12 cellular contexts compared by ENCODE assay signal in genomic region chr18:34647251-34647650, GRCh38.
DNase-seq lines count a peak whose midpoint lies in the region; ATAC-seq and TF ChIP-seq lines count a peak whose summit lies in the region.
"Had no signal": no experiment of that assay in that cellular context is flagged by ENCODE, and none has a peak within 500 bp of the region (broad histone marks: within the 10 kb centered on the region; RNA-seq: fewer than 3 reads in every experiment).

No MANE protein-coding gene starts in this region.

- H2AFZ ChIP-seq in SK-N-SH (ENCODE audit: low read depth) = no peak overlapping the region
- H2AFZ ChIP-seq in MM.1S (ENCODE audit: low read length) = no peak overlapping the region
- H2AFZ ChIP-seq: PC-9 had no signal

- ATAC-seq in GM21360 (IDR thresholded peaks at IDR 0.05; ENCODE audit: unreplicated experiment) = peak; percentile 90
- ATAC-seq in HG03432 (IDR thresholded peaks at IDR 0.05; ENCODE audit: unreplicated experiment) = peak; percentile 72
- no peak for ATAC-seq in naive thymus-derived CD4-positive, alpha-beta T cell
- ATAC-seq: left lung had no signal

- no peak overlapping the region for H3K27ac Mint-ChIP-seq in Caco-2 (ENCODE audit: unreplicated experiment)
- H3K27ac Mint-ChIP-seq in naive thymus-derived CD4-positive, alpha-beta T cell = no peak overlapping the region
- H3K27ac Mint-ChIP-seq: activated CD4-positive, alpha-beta T cell treated with anti-CD3 and anti-CD28 coated beads, Interleukin-2, amount 10 ng/mL, durations not matched to agents 7 days and 5 days had no signal

- H3K36me3 Mint-ChIP-seq in Caco-2 (ENCODE audit: insufficient read depth, unreplicated experiment) = no peaks in the 10 kb centered on the region
- peaks cover 0 to 3% (median 0%) of the 10 kb centered on the region in 5 donors for H3K36me3 Mint-ChIP-seq in naive thymus-derived CD4-positive, alpha-beta T cell

- no peaks in the 10 kb centered on the region for H3K9me3 Mint-ChIP-seq in Caco-2 (ENCODE audit: unreplicated experiment)
- H3K9me3 Mint-ChIP-seq in naive thymus-derived CD4-positive, alpha-beta T cell = peaks cover 0 to 3% (median 0%) of the 10 kb centered on the region in 11 donors
- H3K9me3 Mint-ChIP-seq: activated CD4-positive, alpha-beta T cell treated with anti-CD3 and anti-CD28 coated beads, Interleukin-2, amount 10 ng/mL, durations not matched to agents 7 days and 5 days had no signal

- 76% methylated on average over 4 of the region's 4 CpGs for WGBS in SK-N-SH (ENCODE audit: low lambda C conversion rate)

- no peaks in the 10 kb centered on the region for H4K20me1 ChIP-seq in SK-N-SH (ENCODE audit: insufficient read depth)
- H4K20me1 ChIP-seq in MM.1S (ENCODE audit: insufficient read depth, low read length) = no peaks in the 10 kb centered on the region

- H3F3A ChIP-seq in SK-N-SH (replicated peaks; ENCODE audit: insufficient read depth) (no peaks in the 10 kb centered on the region), MM.1S (ENCODE audit: insufficient read depth, low read length) (no peaks in the 10 kb centered on the region)

- no TSS peak for BruUV-seq in Caco-2 (replicated peaks; lab: Mats Ljungman, UMichigan)

- no peak overlapping the region for H3K27ac ChIP-seq in SK-N-SH (ENCODE audit: low read depth in 2 of 2, low read length in 1 of 2)
- no peak overlapping the region for H3K27ac ChIP-seq in MM.1S (ENCODE audit: low read length)
- H3K27ac ChIP-seq in naive thymus-derived CD4-positive, alpha-beta T cell (ENCODE audit: low read depth, low read length) = no peak overlapping the region
- H3K27ac ChIP-seq: BLaER1 treated with 17β-estradiol and CSF1 and Interleukin-3, amounts not matched to agents 10 nM and 100 nM; left lung; PC-9 had no signal

- no peak overlapping the region for H3K9ac ChIP-seq in SK-N-SH
- H3K9ac ChIP-seq in MM.1S (ENCODE audit: low read length) = no peak overlapping the region
- H3K9ac ChIP-seq: BLaER1 treated with 17β-estradiol and CSF1 and Interleukin-3, amounts not matched to agents 10 nM and 100 nM had no signal

- no peak for TF ChIP-seq RAD21 in SK-N-SH (IDR thresholded peaks at IDR 0.05; ENCODE audit: low read length)

- no peak for TF ChIP-seq CTCF in Caco-2 (IDR thresholded peaks at IDR 0.05; ENCODE audit: insufficient read depth in 1 of 2, low read depth in 1 of 2, low read length in 1 of 2, severe bottlenecking in 1 of 2, unreplicated experiment in 1 of 2)
- TF ChIP-seq CTCF in SK-N-SH (IDR thresholded peaks at IDR 0.05) = no peak
- no peak for TF ChIP-seq CTCF in MM.1S (IDR thresholded peaks at IDR 0.05; ENCODE audit: low read length)

- no peaks in the 10 kb centered on the region for H3K27me3 Mint-ChIP-seq in Caco-2 (ENCODE audit: insufficient read depth, unreplicated experiment)
- peaks cover 2 to 23% (median 11%) of the 10 kb centered on the region in 5 donors for H3K27me3 Mint-ChIP-seq in naive thymus-derived CD4-positive, alpha-beta T cell

- no peaks in the 10 kb centered on the region for H3K27me3 ChIP-seq in Caco-2 (replicated peaks; ENCODE audit: control insufficient read depth, insufficient read depth, low read length)
- H3K27me3 ChIP-seq in SK-N-SH (ENCODE audit: insufficient read depth) = no peaks in the 10 kb centered on the region
- no peaks in the 10 kb centered on the region for H3K27me3 ChIP-seq in MM.1S (replicated peaks; ENCODE audit: insufficient read depth, low read length)
- H3K27me3 ChIP-seq in naive thymus-derived CD4-positive, alpha-beta T cell (ENCODE audit: control insufficient read depth in 2 of 2, insufficient read depth in 2 of 2, low read length in 2 of 2) = no peaks in the 10 kb centered on the region
- H3K27me3 ChIP-seq: BLaER1 treated with 17β-estradiol and CSF1 and Interleukin-3, amounts not matched to agents 10 nM and 100 nM; left lung had no signal

- intact Hi-C loops in Caco-2 (cut with micrococcal nuclease; ENCODE audit: unreplicated experiment) = no loop called here
- intact Hi-C loops in naive thymus-derived CD4-positive, alpha-beta T cell (cut with micrococcal nuclease) = no loop called here
- intact Hi-C loops in head of caudate nucleus (cut with DNase I) = no loop called here

- H3K9me3 ChIP-seq in Caco-2 (no peaks in the 10 kb centered on the region), SK-N-SH (no peaks in the 10 kb centered on the region), MM.1S (replicated peaks; ENCODE audit: insufficient read depth, low read length) (no peaks in the 10 kb centered on the region)
- no peaks in the 10 kb centered on the region for H3K9me3 ChIP-seq in naive thymus-derived CD4-positive, alpha-beta T cell (ENCODE audit: control insufficient read depth in 2 of 3, low read length in 3 of 3)
- H3K9me3 ChIP-seq: left lung had no signal

- H3K4me2 ChIP-seq in SK-N-SH (no peak overlapping the region), MM.1S (ENCODE audit: low read depth, low read length) (no peak overlapping the region)
- H3K4me2 ChIP-seq: BLaER1 treated with 17β-estradiol and CSF1 and Interleukin-3, amounts not matched to agents 10 nM and 100 nM; PC-9 had no signal

- peaks cover 8% of the 10 kb centered on the region for H3K4me1 Mint-ChIP-seq in Caco-2 (ENCODE audit: low read depth, unreplicated experiment)
- peaks cover 0 to 2% (median 0%) of the 10 kb centered on the region in 7 donors for H3K4me1 Mint-ChIP-seq in naive thymus-derived CD4-positive, alpha-beta T cell
- H3K4me1 Mint-ChIP-seq: activated CD4-positive, alpha-beta T cell treated with anti-CD3 and anti-CD28 coated beads, Interleukin-2, amount 10 ng/mL, durations not matched to agents 7 days and 5 days had no signal

- H3K36me3 ChIP-seq in Caco-2 (ENCODE audit: control insufficient read depth, insufficient read depth, low read length) (no peaks in the 10 kb centered on the region), SK-N-SH (replicated peaks in 1 of 2; ENCODE audit: control insufficient read depth in 1 of 2, insufficient read depth in 2 of 2, low read length in 1 of 2) (no peaks in the 10 kb centered on the region), MM.1S (replicated peaks; ENCODE audit: insufficient read depth, low read length) (no peaks in the 10 kb centered on the region)
- no peaks in the 10 kb centered on the region for H3K36me3 ChIP-seq in naive thymus-derived CD4-positive, alpha-beta T cell (ENCODE audit: control insufficient read depth in 2 of 3, insufficient read depth in 3 of 3, low read length in 3 of 3)
- H3K36me3 ChIP-seq: BLaER1 treated with 17β-estradiol and CSF1 and Interleukin-3, amounts not matched to agents 10 nM and 100 nM; left lung had no signal

- H3K4me3 ChIP-seq in Caco-2 (ENCODE audit: low read depth, low read length) (no peak overlapping the region), SK-N-SH (ENCODE audit: low read depth in 2 of 2, low read length in 1 of 2) (no peak overlapping the region), MM.1S (ENCODE audit: low read length) (no peak overlapping the region)
- H3K4me3 ChIP-seq in naive thymus-derived CD4-positive, alpha-beta T cell (ENCODE audit: low read length) = no peak overlapping the region
- H3K4me3 ChIP-seq: BLaER1 treated with 17β-estradiol and CSF1 and Interleukin-3, amounts not matched to agents 10 nM and 100 nM; left lung; PC-9 had no signal

- CTCF ChIA-PET in Caco-2 (lab: Charles Lee) = interaction anchor here (1.3 kb wide), 1 partner anchor 141 kb away, joined by 4 read pairs; no protein-coding TSS in a partner anchor
- CTCF ChIA-PET in SK-N-SH (lab: Yijun Ruan, JAX) = interaction anchor here (0.9 to 2.5 kb wide), 4 partner anchors 12 to 61 kb away, joined by 3 to 12 read pairs (median 4); no protein-coding TSS in a partner anchor
- CTCF ChIA-PET in naive thymus-derived CD4-positive, alpha-beta T cell (lab: Charles Lee) = no interaction called here

- DNase-seq in Caco-2 (peak; percentile 42 to 43), SK-N-SH (no peak), MM.1S (no peak), head of caudate nucleus (no peak), NCI-H446 treated with DMSO at 0.1 percent for 48 hours (lab: John Stamatoyannopoulos, UW) (no peak)
- DNase-seq in naive thymus-derived CD4-positive, alpha-beta T cell = no peak
- DNase-seq: activated CD4-positive, alpha-beta T cell treated with anti-CD3 and anti-CD28 coated beads, Interleukin-2, amount 10 ng/mL, durations not matched to agents 7 days and 5 days; left lung; PC-9 had no signal

- no peaks in the 10 kb centered on the region for H3K79me2 ChIP-seq in SK-N-SH (ENCODE audit: insufficient read depth)
- no peaks in the 10 kb centered on the region for H3K79me2 ChIP-seq in MM.1S (ENCODE audit: low read length)

- POLR2A ChIA-PET in Caco-2 (lab: Charles Lee) (no interaction called here), SK-N-SH (lab: Yijun Ruan, JAX) (no interaction called here)
- POLR2A ChIA-PET in naive thymus-derived CD4-positive, alpha-beta T cell (lab: Charles Lee) = no interaction called here

- H3K4me1 ChIP-seq in Caco-2 (no peaks in the 10 kb centered on the region), SK-N-SH (ENCODE audit: control insufficient read depth in 1 of 2, insufficient read depth in 2 of 2, low read depth in 1 of 2, low read length in 1 of 2) (peaks cover 0 to 5% of the 10 kb centered on the region in 2 experiments; a peak in 2 of 4 replicates), MM.1S (ENCODE audit: low read length) (no peaks in the 10 kb centered on the region)
- no peaks in the 10 kb centered on the region for H3K4me1 ChIP-seq in naive thymus-derived CD4-positive, alpha-beta T cell (ENCODE audit: control insufficient read depth in 2 of 2, insufficient read depth in 2 of 2, low read length in 2 of 2)

- H3K4me3 Mint-ChIP-seq in Caco-2 (ENCODE audit: unreplicated experiment) = no peak overlapping the region
- no peak overlapping the region for H3K4me3 Mint-ChIP-seq in naive thymus-derived CD4-positive, alpha-beta T cell
- H3K4me3 Mint-ChIP-seq: activated CD4-positive, alpha-beta T cell treated with anti-CD3 and anti-CD28 coated beads, Interleukin-2, amount 10 ng/mL, durations not matched to agents 7 days and 5 days had no signal

- TF ChIP-seq EP300 in SK-N-SH (IDR thresholded peaks at IDR 0.05; ENCODE audit: borderline replicate concordance in 1 of 2, low read depth in 1 of 2, low read length in 1 of 2) = no peak

- H3K9me2 ChIP-seq in SK-N-SH (0 out of 2 replicates have a peak, but pooled peaks cover 3% of the 10 kb centered on the region), MM.1S (replicated peaks; ENCODE audit: insufficient read depth, low read length) (no peaks in the 10 kb centered on the region)

TF ChIP-seq in SK-N-SH, 30 proteins besides CTCF, POLR2A, EP300 and RAD21 (continues in another document):
- TF ChIP-seq USF1 (IDR thresholded peaks at IDR 0.05; ENCODE audit: borderline replicate concordance, low read depth) (peak; percentile 60; the same call in 1 of the 2 replicates), MXI1 (IDR thresholded peaks at IDR 0.05; ENCODE audit: low read depth, low read length) (no peak), EZH2phosphoT487 (IDR thresholded peaks at IDR 0.05; ENCODE audit: borderline replicate concordance, low read depth) (no peak)

Comparison
In these comparisons a context has a peak if more than half of its experiments do, and no peak if none do; other contexts are left out.
1. DNase-seq: peak in Caco-2 (2 of 2); none in SK-N-SH (single experiment), MM.1S (single experiment), naive thymus-derived CD4-positive, alpha-beta T cell (0 of 9), head of caudate nucleus (0 of 42) and NCI-H446 treated with DMSO at 0.1 percent for 48 hours (single experiment).